Comparison of ENCODE assay signal across 11 cellular contexts in genomic region chr16:11348737-11349598, GRCh38. TPM values are rescaled to one million over a fixed set of nuclear protein-coding genes. Genes with fewer than 3 reads are reported as not detected.
DNase-seq lines count a peak whose midpoint lies in the region; ATAC-seq and TF ChIP-seq lines count a peak whose summit lies in the region.
"Had no signal": no experiment of that assay in that cellular context is flagged by ENCODE, and none has a peak within 500 bp of the region (broad histone marks: within the 10 kb centered on the region; RNA-seq: fewer than 3 reads in every experiment).

No MANE protein-coding gene starts in this region.

- DNase-seq in HFFc6 (no peak), SK-N-MC (ENCODE audit: low read depth, low spot score) (no peak), putamen (ENCODE audit: low spot score) (no peak), BE2C (no peak)
- DNase-seq in stimulated activated naive B cell treated with anti-CD40 and anti-IgM and Interleukin-4, amounts not matched to agents 10 μg/mL and 1 μg/mL and 100 μg/mL, for 72 hours, result no peak
- DNase-seq: activated CD4-positive, alpha-beta T cell treated with anti-CD3 and anti-CD28 coated beads, Interleukin-2, amount 50 U/mL, for 48 hours; activated naive CD4-positive, alpha-beta T cell; DMS 273 treated with DMSO at 0.1 percent for 48 hours; NCI-H524 treated with DMSO at 0.1 percent for 48 hours had no signal

- peak overlapping the region; percentile 84 for H3K4me3 Mint-ChIP-seq in HFFc6
- peak overlapping the region in 1 of 2 donors; percentile 7 for H3K4me3 Mint-ChIP-seq in stimulated activated naive B cell treated with anti-CD40 and anti-IgM and Interleukin-4, amounts not matched to agents 10 μg/mL and 1 μg/mL and 100 μg/mL, for 72 hours

- peak overlapping the region; percentile 58; the same call in 1 of the 2 replicates for H3K27ac ChIP-seq in SK-N-MC
- H3K27ac ChIP-seq in layer of hippocampus (ENCODE audit: low read depth, low read length), result peak overlapping the region; percentile 46

- peak overlapping the region; percentile 96 for H3K27ac Mint-ChIP-seq in HFFc6
- peak overlapping the region; percentile 86 for H3K27ac Mint-ChIP-seq in stimulated activated naive B cell treated with anti-CD40 and anti-IgM and Interleukin-4, amounts not matched to agents 10 μg/mL and 1 μg/mL and 100 μg/mL, for 72 hours

- H3K36me3 ChIP-seq in SK-N-MC (ENCODE audit: insufficient read depth, low read length), result peaks cover 12% of the 10 kb centered on the region; the same call in 1 of the 2 replicates
- no peaks in the 10 kb centered on the region for H3K36me3 ChIP-seq in BE2C

- H3K4me3 ChIP-seq in SK-N-MC, result no peak overlapping the region
- H3K4me3 ChIP-seq in BE2C (ENCODE audit: low read depth, low read length), result no peak overlapping the region

- TF ChIP-seq CTCF in HFFc6 (IDR thresholded peaks at IDR 0.05) (no peak), BE2C (IDR thresholded peaks at IDR 0.05; ENCODE audit: low read depth, low read length) (no peak)

- H3K27me3 ChIP-seq in layer of hippocampus (ENCODE audit: control insufficient read depth, insufficient read depth, low read length) (no peaks in the 10 kb centered on the region), BE2C (no peaks in the 10 kb centered on the region)

- no peaks in the 10 kb centered on the region for H3K4me1 ChIP-seq in BE2C

- H3K36me3 Mint-ChIP-seq in HFFc6 (ENCODE audit: low read depth), result peaks cover 12% of the 10 kb centered on the region
- H3K36me3 Mint-ChIP-seq in stimulated activated naive B cell treated with anti-CD40 and anti-IgM and Interleukin-4, amounts not matched to agents 10 μg/mL and 1 μg/mL and 100 μg/mL, for 72 hours, result peaks cover 23 to 37% of the 10 kb centered on the region in 2 donors

- peaks cover 61% of the 10 kb centered on the region for H3K4me1 Mint-ChIP-seq in HFFc6 (ENCODE audit: low read depth)
- peaks cover 47 to 67% of the 10 kb centered on the region in 2 donors for H3K4me1 Mint-ChIP-seq in stimulated activated naive B cell treated with anti-CD40 and anti-IgM and Interleukin-4, amounts not matched to agents 10 μg/mL and 1 μg/mL and 100 μg/mL, for 72 hours

- ATAC-seq in stimulated activated naive B cell treated with anti-CD40 and anti-IgM and Interleukin-4, amounts not matched to agents 10 μg/mL and 1 μg/mL and 100 μg/mL, for 72 hours (replicated peaks), result no peak
- no peak for ATAC-seq in GM18520 (IDR thresholded peaks at IDR 0.05; ENCODE audit: unreplicated experiment)

- peaks cover 2% of the 10 kb centered on the region; the same call in 1 of the 2 replicates for H3K27me3 Mint-ChIP-seq in HFFc6 (ENCODE audit: insufficient read depth)
- H3K27me3 Mint-ChIP-seq in stimulated activated naive B cell treated with anti-CD40 and anti-IgM and Interleukin-4, amounts not matched to agents 10 μg/mL and 1 μg/mL and 100 μg/mL, for 72 hours, result no peaks in the 10 kb centered on the region

- no peaks in the 10 kb centered on the region for H3K9me3 Mint-ChIP-seq in HFFc6
- H3K9me3 Mint-ChIP-seq in stimulated activated naive B cell treated with anti-CD40 and anti-IgM and Interleukin-4, amounts not matched to agents 10 μg/mL and 1 μg/mL and 100 μg/mL, for 72 hours, result no peaks in the 10 kb centered on the region

- H3K9ac ChIP-seq in SK-N-MC (ENCODE audit: insufficient read length), result no peak overlapping the region

- H3K9me3 ChIP-seq in SK-N-MC (ENCODE audit: low read depth, low read length) (no peaks in the 10 kb centered on the region), BE2C (no peaks in the 10 kb centered on the region)

RNA-seq across cellular contexts. Expression of gene RMI2, which starts 3.7 kb away (rescaled TPM):
- total RNA-seq in HFFc6 (2021; fragmentation: NEBNext Ultra II Directional; extraction: Animal tissue kit (Norgen Biotek cat#: 25700)), result 10 to 100 TPM in 5 of 6 experiments, 1 to 10 TPM in 1; 7.3 to 16.2 (median 14.2) TPM
- polyA plus RNA-seq in BE2C (2012; ENCODE audit: insufficient read depth, insufficient read length, low read depth), result 4.9 TPM
